20 cellular contexts compared by ENCODE assay signal in genomic region chr11:71062199-71062598, GRCh38.
"Had no signal": no experiment of that assay in that cellular context is flagged by ENCODE, and none has a peak within 500 bp of the region (broad histone marks: within the 10 kb centered on the region; RNA-seq: fewer than 3 reads in every experiment).

No MANE protein-coding gene starts in this region.

- DNase-seq: dermis blood vessel endothelial cell; foreskin melanocyte; head of caudate nucleus; kidney glomerular epithelial cell; mammary epithelial cell; naive thymus-derived CD4-positive, alpha-beta T cell; nephron progenitor cell; psoas muscle; retina; spleen; stimulated activated CD4-positive, alpha-beta T cell treated with anti-CD3 and anti-CD28 coated beads, Interleukin-15, amount 100 ng/mL, for 24 hours; stimulated activated CD4-positive, alpha-beta T cell treated with anti-CD3 and anti-CD28 coated beads, Interleukin-1b, Interleukin-23, amount 100 ng/mL, for 48 hours; stimulated activated CD4-positive, alpha-beta T cell treated with anti-CD3 and anti-CD28 coated beads, Interleukin-4, amount 100 ng/mL, for 24 hours; stimulated activated naive B cell treated with anti-CD40 and anti-IgM and Interleukin-4, amounts not matched to agents 10 μg/mL and 1 μg/mL and 100 μg/mL, for 72 hours; stimulated activated naive CD8-positive, alpha-beta T cell treated with anti-CD3 and anti-CD28 coated beads, Interleukin-15, amount 100 ng/mL, for 72 hours; transverse colon had no signal

- H3K9me3 Mint-ChIP-seq: naive thymus-derived CD4-positive, alpha-beta T cell; nephron progenitor cell; stimulated activated naive B cell treated with anti-CD40 and anti-IgM and Interleukin-4, amounts not matched to agents 10 μg/mL and 1 μg/mL and 100 μg/mL, for 72 hours; stimulated activated naive CD8-positive, alpha-beta T cell treated with anti-CD3 and anti-CD28 coated beads, Interleukin-15, amount 100 ng/mL, for 72 hours had no signal

- H3K27ac Mint-ChIP-seq: naive thymus-derived CD4-positive, alpha-beta T cell; nephron progenitor cell; stimulated activated naive B cell treated with anti-CD40 and anti-IgM and Interleukin-4, amounts not matched to agents 10 μg/mL and 1 μg/mL and 100 μg/mL, for 72 hours had no signal

- H2AFZ ChIP-seq: hepatocyte, parathyroid adenoma had no signal

- H3K4me3 Mint-ChIP-seq: naive thymus-derived CD4-positive, alpha-beta T cell; nephron progenitor cell; stimulated activated naive B cell treated with anti-CD40 and anti-IgM and Interleukin-4, amounts not matched to agents 10 μg/mL and 1 μg/mL and 100 μg/mL, for 72 hours; stimulated activated naive CD8-positive, alpha-beta T cell treated with anti-CD3 and anti-CD28 coated beads, Interleukin-15, amount 100 ng/mL, for 72 hours had no signal

- H3K4me1 ChIP-seq: parathyroid adenoma, psoas muscle, spleen, transverse colon had no signal

- H3K9me3 ChIP-seq: psoas muscle, spleen, thoracic aorta, transverse colon had no signal

- H3K9ac ChIP-seq: parathyroid adenoma had no signal

- H3K79me2 ChIP-seq: hepatocyte, parathyroid adenoma had no signal

- H3K4me3 ChIP-seq: hepatocyte, psoas muscle, spleen, thoracic aorta, transverse colon had no signal

- H3K36me3 Mint-ChIP-seq: naive thymus-derived CD4-positive, alpha-beta T cell; stimulated activated naive B cell treated with anti-CD40 and anti-IgM and Interleukin-4, amounts not matched to agents 10 μg/mL and 1 μg/mL and 100 μg/mL, for 72 hours had no signal

- H3K27ac ChIP-seq: hepatocyte, parathyroid adenoma, psoas muscle, spleen, thoracic aorta, transverse colon had no signal

- H3K4me1 Mint-ChIP-seq: stimulated activated naive CD8-positive, alpha-beta T cell treated with anti-CD3 and anti-CD28 coated beads, Interleukin-15, amount 100 ng/mL, for 72 hours had no signal

- ATAC-seq: naive thymus-derived CD4-positive, alpha-beta T cell; psoas muscle; sciatic nerve; stimulated activated naive B cell treated with anti-CD40 and anti-IgM and Interleukin-4, amounts not matched to agents 10 μg/mL and 1 μg/mL and 100 μg/mL, for 72 hours; stimulated activated naive CD8-positive, alpha-beta T cell treated with anti-CD3 and anti-CD28 coated beads, Interleukin-15, amount 100 ng/mL, for 72 hours had no signal

- H3K4me2 ChIP-seq: hepatocyte had no signal

- H3K27me3 ChIP-seq: hepatocyte, transverse colon had no signal

- H3K36me3 ChIP-seq: spleen, thoracic aorta, transverse colon had no signal
